ENCODE assay signal across 2 cellular contexts in genomic region chr12:131903270-131904255, GRCh38.
TF ChIP-seq lines count a peak whose summit lies in the region.

No MANE protein-coding gene starts in this region.

TF ChIP-seq in HEK293, 187 proteins besides CTCF, POLR2A, EP300 and RAD21:
- TF ChIP-seq ZNF404 (tag by site-specific recombination; IDR thresholded peaks at IDR 0.05) (no peak), ZNF280C (tag by site-specific recombination; IDR thresholded peaks at IDR 0.05) (no peak), ZBTB26 (tag by site-specific recombination; optimal IDR thresholded peaks at IDR 0.05) (peak; percentile 14), ZNF274 (IDR thresholded peaks at IDR 0.05; ENCODE audit: low read length) (no peak), ZNF274 (tag by site-specific recombination; IDR thresholded peaks at IDR 0.05; ENCODE audit: borderline replicate concordance) (no peak), GLIS2 (tag by site-specific recombination; IDR thresholded peaks at IDR 0.05) (peak; percentile 12; the same call in 1 of the 2 replicates), ZFP69B (tag by site-specific recombination; IDR thresholded peaks at IDR 0.05) (no peak)

TF ChIP-seq in GM12878, 131 proteins besides CTCF, POLR2A, EP300 and RAD21:
- TF ChIP-seq MEF2B (IDR thresholded peaks at IDR 0.05; ENCODE audit: partially characterized antibody, poor library complexity, severe bottlenecking) (no peak), SIN3A (IDR thresholded peaks at IDR 0.05; ENCODE audit: low read depth, low read length) (no peak), JUNB (IDR thresholded peaks at IDR 0.05) (no peak), SMC3 (IDR thresholded peaks at IDR 0.05; ENCODE audit: borderline replicate concordance, low read length) (no peak), HDAC2 (IDR thresholded peaks at IDR 0.05) (no peak), RFX5 (IDR thresholded peaks at IDR 0.05; ENCODE audit: low read depth, low read length) (no peak), TCF12 (IDR thresholded peaks at IDR 0.05; ENCODE audit: low read depth, low read length) (no peak), RELB (IDR thresholded peaks at IDR 0.05; ENCODE audit: low read depth) (no peak), HDAC6 (IDR thresholded peaks at IDR 0.05; ENCODE audit: unreplicated experiment) (no peak), SPI1 (IDR thresholded peaks at IDR 0.05; ENCODE audit: borderline replicate concordance, insufficient read depth, low read depth, low read length) (no peak), MAX (IDR thresholded peaks at IDR 0.05; ENCODE audit: low read depth, low read length) (no peak), PML (IDR thresholded peaks at IDR 0.05; ENCODE audit: low read length) (no peak), RAD51 (IDR thresholded peaks at IDR 0.05) (no peak), EZH2 (IDR thresholded peaks at IDR 0.05; ENCODE audit: borderline replicate concordance, control insufficient read depth, low read depth, low read length) (no peak), ATF2 (IDR thresholded peaks at IDR 0.05; ENCODE audit: low read length) (no peak), ZNF622 (IDR thresholded peaks at IDR 0.05) (no peak), CBFB (IDR thresholded peaks at IDR 0.05; ENCODE audit: low read depth) (no peak), DPF2 (IDR thresholded peaks at IDR 0.05) (no peak), PKNOX1 (IDR thresholded peaks at IDR 0.05) (no peak), KAT2A (conservative IDR thresholded peaks at IDR 0.05; ENCODE audit: control insufficient read depth, low read depth, low read length) (no peak)
